11 cellular contexts compared by ENCODE assay signal in genomic region chr2:10285191-10285577, GRCh38. TPM values are rescaled to one million over a fixed set of nuclear protein-coding genes. Genes with fewer than 3 reads are reported as not detected.
DNase-seq lines count a peak whose midpoint lies in the region; ATAC-seq and TF ChIP-seq lines count a peak whose summit lies in the region.
"Had no signal": no experiment of that assay in that cellular context is flagged by ENCODE, and none has a peak within 500 bp of the region (broad histone marks: within the 10 kb centered on the region; RNA-seq: fewer than 3 reads in every experiment).

No MANE protein-coding gene starts in this region.

- no peak overlapping the region for H4K8ac ChIP-seq in neuronal stem cell (ENCODE audit: low read depth, low read length)

- H3K27me3 ChIP-seq in heart left ventricle (no peaks in the 10 kb centered on the region), mammary epithelial cell (ENCODE audit: insufficient read depth, low read length) (no peaks in the 10 kb centered on the region), neuronal stem cell (ENCODE audit: control insufficient read depth in 3 of 3, insufficient read depth in 3 of 3, low read depth in 1 of 3, low read length in 3 of 3) (peaks cover 0 to 8% (median 0%) of the 10 kb centered on the region in 3 experiments), ovary (no peaks in the 10 kb centered on the region)

- no peak for TF ChIP-seq CTCF in heart left ventricle (IDR thresholded peaks at IDR 0.05)
- TF ChIP-seq CTCF in mammary epithelial cell (conservative IDR thresholded peaks at IDR 0.05 in 1 of 2, IDR thresholded peaks at IDR 0.05 in 1 of 2; ENCODE audit: extremely low read depth in 1 of 2, insufficient read depth in 1 of 2, low read depth in 1 of 2, low read length in 2 of 2): no peak
- TF ChIP-seq CTCF in ovary (IDR thresholded peaks at IDR 0.05): no peak

- peak overlapping the region; percentile 39 for H3K4me2 ChIP-seq in mammary epithelial cell (ENCODE audit: insufficient read depth, low read depth, low read length)
- no peak overlapping the region for H3K4me2 ChIP-seq in neuronal stem cell (ENCODE audit: insufficient read depth, low read length, poor library complexity, severe bottlenecking)

- BruUV-seq in mammary epithelial cell (replicated peaks; lab: Mats Ljungman, UMichigan): no TSS peak

- peak overlapping the region; percentile 88 for H2AK5ac ChIP-seq in neuronal stem cell (ENCODE audit: low read depth, low read length)

- peak overlapping the region; percentile 68 for H2BK15ac ChIP-seq in neuronal stem cell (ENCODE audit: low read length)

- no peak overlapping the region for H3K4ac ChIP-seq in neuronal stem cell (ENCODE audit: low read length)

- H3K36me3 ChIP-seq in heart left ventricle: no peaks in the 10 kb centered on the region
- no peaks in the 10 kb centered on the region for H3K36me3 ChIP-seq in mammary epithelial cell (ENCODE audit: insufficient read depth, low read length)
- no peaks in the 10 kb centered on the region for H3K36me3 ChIP-seq in neuronal stem cell (replicated peaks in 1 of 2; ENCODE audit: control insufficient read depth in 2 of 2, insufficient read depth in 2 of 2, low read length in 2 of 2)
- H3K36me3 ChIP-seq in ovary: no peaks in the 10 kb centered on the region
- H3K36me3 ChIP-seq: WERI-Rb-1 had no signal

- H3K4me1 ChIP-seq in heart left ventricle: peaks cover 0 to 54% (median 13%) of the 10 kb centered on the region in 12 donors
- H3K4me1 ChIP-seq in mammary epithelial cell (ENCODE audit: insufficient read depth, low read length): peaks cover 70% of the 10 kb centered on the region
- peaks cover 13 to 16% of the 10 kb centered on the region in 2 donors for H3K4me1 ChIP-seq in neuronal stem cell (ENCODE audit: control insufficient read depth in 2 of 2, insufficient read depth in 1 of 2, low read depth in 1 of 2, low read length in 2 of 2)
- no peaks in the 10 kb centered on the region for H3K4me1 ChIP-seq in ovary (ENCODE audit: insufficient read depth)

- no peak for TF ChIP-seq EP300 in ovary (IDR thresholded peaks at IDR 0.05)

- H3K9me3 ChIP-seq in heart left ventricle (no peaks in the 10 kb centered on the region), mammary epithelial cell (replicated peaks; ENCODE audit: insufficient read depth, low read length) (no peaks in the 10 kb centered on the region), neuronal stem cell (replicated peaks in 1 of 2; ENCODE audit: control insufficient read depth in 2 of 2, insufficient read depth in 1 of 2, low read depth in 1 of 2, low read length in 2 of 2) (peaks cover 0 to 3% of the 10 kb centered on the region in 2 donors), ovary (no peaks in the 10 kb centered on the region)

- peak overlapping the region; percentile 96 for H2BK12ac ChIP-seq in neuronal stem cell (ENCODE audit: low read length)

- no peak overlapping the region for H4K91ac ChIP-seq in neuronal stem cell (ENCODE audit: low read depth, low read length, poor library complexity)

- DNase-seq in heart left ventricle (no peak), cardiac septum (ENCODE audit: low spot score) (no peak), mammary epithelial cell (no peak), neuronal stem cell (ENCODE audit: low spot score) (no peak), NCI-H524 treated with DMSO at 0.1 percent for 48 hours (lab: John Stamatoyannopoulos, UW) (no peak), ovary (no peak), D341Med (ENCODE audit: low spot score) (no peak)
- DNase-seq: activated gamma-delta T cell treated with Interleukin-2 at 50 U/mL for 16 hours; effector memory CD4-positive, alpha-beta T cell had no signal

- CTCF ChIA-PET in mammary epithelial cell (lab: Charles Lee; ENCODE audit: low non-redundant PET): no interaction called here

- no peaks in the 10 kb centered on the region for H3K79me2 ChIP-seq in mammary epithelial cell (ENCODE audit: insufficient read depth, low read length)

- no peak overlapping the region for H3K4me3 ChIP-seq in heart left ventricle
- no peak overlapping the region for H3K4me3 ChIP-seq in mammary epithelial cell (replicated peaks in 1 of 3; ENCODE audit: insufficient read depth in 1 of 3, low read depth in 2 of 3, low read length in 3 of 3)
- no peak overlapping the region for H3K4me3 ChIP-seq in neuronal stem cell (ENCODE audit: low read length in 2 of 2)
- no peak overlapping the region for H3K4me3 ChIP-seq in ovary

- H2BK5ac ChIP-seq in neuronal stem cell (ENCODE audit: low read length): peak overlapping the region; percentile 43

- intact Hi-C loops in heart left ventricle (cut with DNase I) (no loop called here), cardiac septum (cut with DNase I) (no loop called here), mammary epithelial cell (cut with micrococcal nuclease) (no loop called here), ovary (cut with DNase I) (no loop called here)

- no peak overlapping the region for H3K14ac ChIP-seq in neuronal stem cell (ENCODE audit: low read length)

- H3K79me1 ChIP-seq in neuronal stem cell (ENCODE audit: low read depth, low read length): peaks cover 2% of the 10 kb centered on the region

- no peaks in the 10 kb centered on the region for H4K20me1 ChIP-seq in mammary epithelial cell (ENCODE audit: insufficient read depth, low read length)

- peak overlapping the region; percentile 88 for H2BK120ac ChIP-seq in neuronal stem cell (ENCODE audit: low read depth, low read length)

- 65 to 75% (median 69%) methylated on average over 4 to 5 of the region's 5 CpGs for WGBS in heart left ventricle, 4 donors
- 62% methylated on average over 4 of the region's 5 CpGs for WGBS in mammary epithelial cell (ENCODE audit: low coverage, missing lambda C conversion rate)
- no CpG with 5 or more reads among the region's 5 CpGs for WGBS in neuronal stem cell (ENCODE audit: extremely low coverage in 2 of 2, insufficient read length in 2 of 2, insufficient replicate concordance in 1 of 2), 2 donors
- WGBS in ovary, 3 donors: 72 to 78% (median 76%) methylated on average over 5 of the region's 5 CpGs

- in situ Hi-C loops in mammary epithelial cell (cut with MboI; ENCODE audit: low sequenced_read_pairs in 2 of 2): no loop called here

- H2AFZ ChIP-seq in mammary epithelial cell (ENCODE audit: low read depth, low read length) (peak overlapping the region; percentile 69), neuronal stem cell (ENCODE audit: low read length) (peak overlapping the region; percentile 86)

- ATAC-seq in heart left ventricle (peak in 2 of 4 donors; percentile 24 to 37), GM19452 (IDR thresholded peaks at IDR 0.05; ENCODE audit: unreplicated experiment) (no peak)

- H3K23ac ChIP-seq in neuronal stem cell (ENCODE audit: low read depth, low read length, poor library complexity): peak overlapping the region; percentile 19

- peak overlapping the region in 8 of 12 donors; percentile 13 to 87 (median 62) for H3K27ac ChIP-seq in heart left ventricle
- no peak overlapping the region for H3K27ac ChIP-seq in mammary epithelial cell (ENCODE audit: insufficient read depth, low read depth, low read length)
- no peak overlapping the region for H3K27ac ChIP-seq in neuronal stem cell (replicated peaks; ENCODE audit: low read length)
- H3K27ac ChIP-seq in ovary: no peak overlapping the region
- H3K27ac ChIP-seq: WERI-Rb-1 had no signal

- dilution Hi-C loops in mammary epithelial cell (cut with HindIII; ENCODE audit: low sequenced_read_pairs): no loop called here

- TF ChIP-seq POLR2A in heart left ventricle (IDR thresholded peaks at IDR 0.05) (no peak), ovary (IDR thresholded peaks at IDR 0.05) (no peak)

- H3K18ac ChIP-seq in neuronal stem cell (ENCODE audit: low read length): peak overlapping the region; percentile 96

- H3K9ac ChIP-seq in mammary epithelial cell (ENCODE audit: insufficient read depth, low read length): no peak overlapping the region
- H3K9ac ChIP-seq in neuronal stem cell (ENCODE audit: low read depth, low read length, poor library complexity): no peak overlapping the region

RNA-seq across cellular contexts. Expression of gene HPCAL1, which starts 17.5 kb away (rescaled TPM):
- total RNA-seq in heart left ventricle: 10 to 100 TPM; 18.9 to 63.2 (median 40.5) TPM
- polyA plus RNA-seq in heart left ventricle: 10 to 100 TPM; 30.8 to 42.6 TPM
- total RNA-seq in cardiac septum: 21.6 TPM
- 10 to 100 TPM; 26.3 to 82.8 TPM for total RNA-seq in mammary epithelial cell
- 75.1 TPM for polyA plus RNA-seq in mammary epithelial cell
- 56.5 TPM for polyA minus RNA-seq in mammary epithelial cell
- 10.7 TPM for polyA plus RNA-seq in neuronal stem cell (2013, experiment 1 of 2)
- polyA plus RNA-seq in neuronal stem cell (2013, experiment 2 of 2): 9.6 TPM
- total RNA-seq in ovary: 10 to 100 TPM; 13.4 to 69.5 (median 18.5) TPM
- 10 to 100 TPM; 11.4 to 20.1 TPM for polyA plus RNA-seq in ovary

Comparison
In these comparisons a context has a peak if more than half of its experiments do, and no peak if none do; other contexts are left out.
1. H3K27ac ChIP-seq: peak in heart left ventricle (8 of 12); none in mammary epithelial cell (single experiment), neuronal stem cell (single experiment) and ovary (0 of 2).